In the genomic region with DNA sequence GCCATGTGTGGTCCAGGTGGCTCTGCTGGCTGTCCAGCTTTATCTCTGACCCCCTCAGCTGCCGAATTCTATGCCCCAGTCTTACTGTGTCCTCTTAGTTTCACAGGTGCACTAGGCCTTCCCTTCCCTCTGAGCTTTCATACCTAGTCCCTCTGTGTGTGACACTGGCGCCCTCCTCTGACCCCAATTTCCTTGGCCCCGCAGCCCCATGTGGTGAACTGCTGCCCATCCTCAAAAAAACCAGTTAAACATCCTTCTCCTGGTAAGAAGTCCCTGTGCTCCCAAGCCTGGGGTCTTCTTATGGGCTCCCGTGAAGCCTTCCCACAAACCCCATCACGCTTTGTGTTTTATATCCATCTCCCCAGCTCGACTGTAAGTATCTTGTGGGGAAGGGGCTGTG, we compare ENCODE assay signal across 1 cellular context.
TF ChIP-seq lines count a peak whose summit lies in the region.

No MANE protein-coding gene starts in this region.

TF ChIP-seq in Ishikawa, 13 proteins besides CTCF, POLR2A, EP300 and RAD21 (continued from another document):
- TF ChIP-seq REST (IDR thresholded peaks at IDR 0.05; ENCODE audit: low read depth) = no peak
- TF ChIP-seq TAF1 (IDR thresholded peaks at IDR 0.05; ENCODE audit: low read depth) = no peak
- TF ChIP-seq EGR1 (IDR thresholded peaks at IDR 0.05) = no peak
- TF ChIP-seq CREB1 (IDR thresholded peaks at IDR 0.05; ENCODE audit: low read depth) = no peak
- no peak for TF ChIP-seq FOXM1 (IDR thresholded peaks at IDR 0.05; ENCODE audit: borderline replicate concordance, low read depth)
- TF ChIP-seq ZBTB7A (IDR thresholded peaks at IDR 0.05; ENCODE audit: low read depth) = no peak
- TF ChIP-seq TEAD4 (IDR thresholded peaks at IDR 0.05) = no peak
- TF ChIP-seq, protein P1, sequence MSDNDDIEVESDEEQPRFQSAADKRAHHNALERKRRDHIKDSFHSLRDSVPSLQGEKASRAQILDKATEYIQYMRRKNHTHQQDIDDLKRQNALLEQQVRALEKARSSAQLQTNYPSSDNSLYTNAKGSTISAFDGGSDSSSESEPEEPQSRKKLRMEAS (IDR thresholded peaks at IDR 0.05) = no peak
- TF ChIP-seq TCF12 (IDR thresholded peaks at IDR 0.05; ENCODE audit: low read depth) = no peak
- no peak for TF ChIP-seq YY1 (IDR thresholded peaks at IDR 0.05; ENCODE audit: low read depth)
- no peak for TF ChIP-seq NFIC (IDR thresholded peaks at IDR 0.05)
